Comparison of ENCODE assay signal across 25 cellular contexts in the genomic region with DNA sequence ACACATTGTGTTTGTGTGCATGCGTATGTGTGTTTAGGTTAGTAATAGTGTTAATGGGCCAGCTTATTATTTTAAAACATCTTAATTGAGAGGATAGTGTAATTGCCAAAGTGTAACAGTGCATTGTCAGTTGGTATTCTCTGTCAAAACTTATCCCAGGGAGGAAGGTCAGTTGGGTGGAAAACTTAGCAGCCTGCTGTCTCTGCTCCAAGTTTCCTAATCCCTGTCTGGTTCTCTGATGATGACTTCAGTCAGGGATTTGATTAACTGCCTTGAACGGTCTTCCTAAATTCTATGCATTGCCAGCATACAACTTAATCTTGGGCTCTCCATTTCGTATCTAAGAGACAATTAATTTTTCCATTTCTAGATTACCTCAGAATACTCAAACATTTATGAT. TPM values are rescaled to one million over a fixed set of nuclear protein-coding genes. Genes with fewer than 3 reads are reported as not detected.
DNase-seq lines count a peak whose midpoint lies in the region; ATAC-seq and TF ChIP-seq lines count a peak whose summit lies in the region.
"Had no signal": no experiment of that assay in that cellular context is flagged by ENCODE, and none has a peak within 500 bp of the region (broad histone marks: within the 10 kb centered on the region; RNA-seq: fewer than 3 reads in every experiment).

No MANE protein-coding gene starts in this region.

- TF ChIP-seq CTCF in adrenal gland (IDR thresholded peaks at IDR 0.05) = no peak
- no peak for TF ChIP-seq CTCF in nephron progenitor cell (IDR thresholded peaks at IDR 0.05)

- no peaks in the 10 kb centered on the region for H3K27me3 Mint-ChIP-seq in nephron progenitor cell (ENCODE audit: low read depth, poor library complexity)
- H3K27me3 Mint-ChIP-seq in activated T-helper 2 cell treated with anti-CD3 and anti-CD28 coated beads, Interferon-gamma antibody, Interleukin-2, Interleukin-4, amounts not matched to agents 10 μg/mL and 5 μg/mL and 100 μg/mL, durations not matched to agents 14 hours and 24 hours and 36 hours (ENCODE audit: low read depth) = no peaks in the 10 kb centered on the region
- H3K27me3 Mint-ChIP-seq: CD4-positive, alpha-beta T cell had no signal

- H3K36me3 Mint-ChIP-seq in nephron progenitor cell (ENCODE audit: low read depth) = peaks cover 49% of the 10 kb centered on the region
- peaks cover 8% of the 10 kb centered on the region for H3K36me3 Mint-ChIP-seq in activated T-helper 2 cell treated with anti-CD3 and anti-CD28 coated beads, Interferon-gamma antibody, Interleukin-2, Interleukin-4, amounts not matched to agents 10 μg/mL and 5 μg/mL and 100 μg/mL, durations not matched to agents 14 hours and 24 hours and 36 hours (ENCODE audit: low read depth)

- H3K4me3 Mint-ChIP-seq in nephron progenitor cell = no peak overlapping the region
- H3K4me3 Mint-ChIP-seq in activated T-helper 2 cell treated with anti-CD3 and anti-CD28 coated beads, Interferon-gamma antibody, Interleukin-2, Interleukin-4, amounts not matched to agents 10 μg/mL and 5 μg/mL and 100 μg/mL, durations not matched to agents 14 hours and 24 hours and 36 hours (ENCODE audit: low read depth) = no peak overlapping the region
- H3K4me3 Mint-ChIP-seq: CD4-positive, alpha-beta T cell; HFFc6 had no signal

- 47 to 57% (median 53%) methylated on average over 3 of the region's 3 CpGs for WGBS in adrenal gland, 4 donors

- peaks cover 8 to 20% of the 10 kb centered on the region in 2 donors for H3K4me1 ChIP-seq in adrenal gland (replicated peaks in 1 of 2)
- H3K4me1 ChIP-seq: BE2C, Peyer's patch had no signal

- no peak for TF ChIP-seq POLR2A in adrenal gland (IDR thresholded peaks at IDR 0.05)

- peak overlapping the region in 3 of 5 donors; percentile 8 to 27 (median 24) for H3K27ac ChIP-seq in adrenal gland
- H3K27ac ChIP-seq: Peyer's patch had no signal

- H3K27ac Mint-ChIP-seq in nephron progenitor cell = peak overlapping the region; percentile 69
- no peak overlapping the region for H3K27ac Mint-ChIP-seq in activated T-helper 2 cell treated with anti-CD3 and anti-CD28 coated beads, Interferon-gamma antibody, Interleukin-2, Interleukin-4, amounts not matched to agents 10 μg/mL and 5 μg/mL and 100 μg/mL, durations not matched to agents 14 hours and 24 hours and 36 hours
- H3K27ac Mint-ChIP-seq: HFFc6 had no signal

- DNase-seq in AG20443 (ENCODE audit: low spot score) = peak; percentile 21
- DNase-seq in NCI-H82 (lab: John Stamatoyannopoulos, UW) = peak; percentile 37
- peak in 1 of 7 donors; percentile 31 for DNase-seq in adrenal gland
- DNase-seq in nephron progenitor cell = no peak
- no peak for DNase-seq in activated T-helper 2 cell treated with anti-CD3 and anti-CD28 coated beads, Interferon-gamma antibody, Interleukin-2, Interleukin-4, amounts not matched to agents 10 μg/mL and 5 μg/mL and 100 μg/mL, durations not matched to agents 14 hours and 24 hours and 36 hours (ENCODE audit: low spot score)
- no peak for DNase-seq in activated CD4-positive, CD25-positive, alpha-beta regulatory T cell (lab: John Stamatoyannopoulos, UW)
- DNase-seq: BE2C; CD4-positive, alpha-beta T cell; DMS153; GF-D8; HFFc6; IMR-90; Kasumi-1; MG63; NCI-H1048; NCI-H1436 treated with DMSO at 0.1 percent for 48 hours; NCI-H2029; NCI-H446 treated with DMSO at 0.1 percent for 48 hours; NCI-H69; NK-92 treated with Interleukin-12 subunit alpha and Interleukin-12 subunit beta, amount 100 ng/mL, for 24 hours; Peyer's patch had no signal

- no peaks in the 10 kb centered on the region for H3K36me3 ChIP-seq in adrenal gland (replicated peaks in 1 of 2)
- H3K36me3 ChIP-seq: BE2C, MG63, Peyer's patch had no signal

- no peak overlapping the region for H3K4me3 ChIP-seq in adrenal gland
- H3K4me3 ChIP-seq: GM12878, MG63, Peyer's patch had no signal

- no peaks in the 10 kb centered on the region for H3K9me3 Mint-ChIP-seq in nephron progenitor cell
- no peaks in the 10 kb centered on the region for H3K9me3 Mint-ChIP-seq in activated T-helper 2 cell treated with anti-CD3 and anti-CD28 coated beads, Interferon-gamma antibody, Interleukin-2, Interleukin-4, amounts not matched to agents 10 μg/mL and 5 μg/mL and 100 μg/mL, durations not matched to agents 14 hours and 24 hours and 36 hours
- H3K9me3 Mint-ChIP-seq: CD4-positive, alpha-beta T cell; HFFc6 had no signal

- H3K27me3 ChIP-seq in adrenal gland = no peaks in the 10 kb centered on the region
- H3K27me3 ChIP-seq: BE2C, MG63, Peyer's patch had no signal

- intact Hi-C loops in adrenal gland (cut with DNase I) = no loop called here
- intact Hi-C loops in activated T-helper 2 cell treated with anti-CD3 and anti-CD28 coated beads, Interferon-gamma antibody, Interleukin-2, Interleukin-4, amounts not matched to agents 10 μg/mL and 5 μg/mL and 100 μg/mL, durations not matched to agents 14 hours and 24 hours and 36 hours (cut with micrococcal nuclease) = no loop called here

- no peaks in the 10 kb centered on the region for H3K4me1 Mint-ChIP-seq in nephron progenitor cell
- H3K4me1 Mint-ChIP-seq in activated T-helper 2 cell treated with anti-CD3 and anti-CD28 coated beads, Interferon-gamma antibody, Interleukin-2, Interleukin-4, amounts not matched to agents 10 μg/mL and 5 μg/mL and 100 μg/mL, durations not matched to agents 14 hours and 24 hours and 36 hours (ENCODE audit: low read depth) = no peaks in the 10 kb centered on the region

- H3K9me3 ChIP-seq in adrenal gland (replicated peaks in 1 of 3) = no peaks in the 10 kb centered on the region
- H3K9me3 ChIP-seq: BE2C, MG63, Peyer's patch had no signal

- ATAC-seq in GM21390 (IDR thresholded peaks at IDR 0.05; ENCODE audit: unreplicated experiment) (no peak), HG03175 (IDR thresholded peaks at IDR 0.05; ENCODE audit: unreplicated experiment) (no peak)
- ATAC-seq: GM12878, Right ventricle myocardium inferior had no signal

RNA-seq across cellular contexts. Expression of gene L3MBTL3, which starts 51.1 kb away (rescaled TPM):
- 10 to 100 TPM; 13.8 to 32.5 (median 21.5) TPM for total RNA-seq in adrenal gland
- 10 to 100 TPM in 2 of 3 donors, 1 to 10 TPM in 1; 7.2 to 15.7 (median 13.9) TPM for polyA plus RNA-seq in adrenal gland
- 7.0 and 8.3 TPM in 2 replicates for total RNA-seq in activated T-helper 2 cell treated with anti-CD3 and anti-CD28 coated beads, Interferon-gamma antibody, Interleukin-2, Interleukin-4, amounts not matched to agents 10 μg/mL and 5 μg/mL and 100 μg/mL, durations not matched to agents 14 hours and 24 hours and 36 hours

Comparison
In these comparisons a context has a peak if more than half of its experiments do, and no peak if none do; other contexts are left out.
1. DNase-seq: peak in AG20443 (single experiment) and NCI-H82 (single experiment); none in nephron progenitor cell (single experiment), activated T-helper 2 cell treated with anti-CD3 and anti-CD28 coated beads, Interferon-gamma antibody, Interleukin-2, Interleukin-4, amounts not matched to agents 10 μg/mL and 5 μg/mL and 100 μg/mL, durations not matched to agents 14 hours and 24 hours and 36 hours (single experiment) and activated CD4-positive, CD25-positive, alpha-beta regulatory T cell (0 of 4).